ENCODE assay signal across 10 cellular contexts in genomic region chr14:106185837-106186233, GRCh38.
DNase-seq lines count a peak whose midpoint lies in the region; ATAC-seq and TF ChIP-seq lines count a peak whose summit lies in the region.
"Had no signal": no experiment of that assay in that cellular context is flagged by ENCODE, and none has a peak within 500 bp of the region (broad histone marks: within the 10 kb centered on the region; RNA-seq: fewer than 3 reads in every experiment).

No MANE protein-coding gene starts in this region.

- no peak for TF ChIP-seq CTCF in tibial artery (IDR thresholded peaks at IDR 0.05)

- peak; percentile 63 to 78 for DNase-seq in activated CD4-positive, alpha-beta T cell treated with anti-CD3 and anti-CD28 coated beads for 4 hours
- peak; percentile 67 for DNase-seq in central memory CD4-positive, alpha-beta T cell
- DNase-seq in stimulated activated CD8-positive, alpha-beta memory T cell treated with anti-CD3 and anti-CD28 coated beads, Interleukin-4, amount 100 ng/mL, for 24 hours (ENCODE audit: low read depth) = peak; percentile 46
- DNase-seq in GF-D8 (lab: John Stamatoyannopoulos, UW) (no peak), tibial artery (no peak)
- DNase-seq: cortex of kidney had no signal

- H3K27me3 ChIP-seq in tibial artery = no peaks in the 10 kb centered on the region

- no peak overlapping the region for H3K4me3 ChIP-seq in tibial artery

- peak; percentile 57 for ATAC-seq in GM21360 (IDR thresholded peaks at IDR 0.05; ENCODE audit: unreplicated experiment)
- no peak for ATAC-seq in GM21737 (IDR thresholded peaks at IDR 0.05; ENCODE audit: unreplicated experiment)
- ATAC-seq in GM19452 (IDR thresholded peaks at IDR 0.05; ENCODE audit: unreplicated experiment) = no peak
- ATAC-seq: left colon had no signal

- intact Hi-C loops in tibial artery (cut with DNase I; ENCODE audit: low total_unique reads) = no loop called here

- H3K9me3 ChIP-seq in tibial artery = no peaks in the 10 kb centered on the region

- no peaks in the 10 kb centered on the region for H3K36me3 ChIP-seq in tibial artery

- no peaks in the 10 kb centered on the region for H3K4me1 ChIP-seq in tibial artery

- H3K27ac ChIP-seq in tibial artery = no peak overlapping the region

Comparison
In these comparisons a context has a peak if more than half of its experiments do, and no peak if none do; other contexts are left out.
1. DNase-seq: peak in activated CD4-positive, alpha-beta T cell treated with anti-CD3 and anti-CD28 coated beads for 4 hours (2 of 2), central memory CD4-positive, alpha-beta T cell (single experiment) and stimulated activated CD8-positive, alpha-beta memory T cell treated with anti-CD3 and anti-CD28 coated beads, Interleukin-4, amount 100 ng/mL, for 24 hours (single experiment); none in GF-D8 (single experiment) and tibial artery (0 of 2).